Comparison of ENCODE assay signal across 1 cellular context in the genomic region with DNA sequence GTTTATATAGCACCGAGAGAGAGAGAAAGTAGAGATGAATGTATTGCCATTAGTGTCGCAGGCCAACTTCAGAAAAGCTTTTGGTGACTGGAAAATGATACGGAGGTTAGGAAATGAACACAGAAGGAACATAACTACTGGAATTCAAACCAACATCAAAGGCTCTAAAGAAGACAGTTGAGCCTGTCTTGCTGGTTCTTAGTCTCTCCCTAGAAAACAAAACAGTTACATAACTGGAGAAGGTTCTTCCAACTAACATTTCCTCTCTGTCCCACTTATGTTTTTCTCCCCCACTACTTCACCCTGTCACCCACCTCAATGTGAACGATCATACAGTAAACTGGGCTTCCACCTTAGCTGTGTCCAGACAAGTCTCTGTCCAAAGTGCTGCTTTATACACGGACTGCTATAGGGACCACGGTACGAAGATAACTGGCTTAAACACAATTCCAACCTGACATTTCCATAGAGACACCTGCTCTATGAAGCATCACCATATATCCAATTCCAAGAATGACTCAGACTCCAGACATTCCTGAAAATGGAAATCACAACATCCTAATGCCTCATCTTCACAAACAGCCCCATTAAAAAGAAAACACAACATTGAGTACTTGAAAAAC.
TF ChIP-seq lines count a peak whose summit lies in the region.

No MANE protein-coding gene starts in this region.

TF ChIP-seq in IMR-90, 13 proteins besides CTCF, POLR2A, EP300 and RAD21:
- TF ChIP-seq RFX5 (IDR thresholded peaks at IDR 0.05; ENCODE audit: low read depth, low read length): no peak
- TF ChIP-seq, protein P1, sequence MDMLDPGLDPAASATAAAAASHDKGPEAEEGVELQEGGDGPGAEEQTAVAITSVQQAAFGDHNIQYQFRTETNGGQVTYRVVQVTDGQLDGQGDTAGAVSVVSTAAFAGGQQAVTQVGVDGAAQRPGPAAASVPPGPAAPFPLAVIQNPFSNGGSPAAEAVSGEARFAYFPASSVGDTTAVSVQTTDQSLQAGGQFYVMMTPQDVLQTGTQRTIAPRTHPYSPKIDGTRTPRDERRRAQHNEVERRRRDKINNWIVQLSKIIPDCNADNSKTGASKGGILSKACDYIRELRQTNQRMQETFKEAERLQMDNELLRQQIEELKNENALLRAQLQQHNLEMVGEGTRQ (IDR thresholded peaks at IDR 0.05; ENCODE audit: low read depth, low read length): no peak
- no peak for TF ChIP-seq MAFK (IDR thresholded peaks at IDR 0.05; ENCODE audit: low read depth, low read length)
- TF ChIP-seq, protein P2, sequence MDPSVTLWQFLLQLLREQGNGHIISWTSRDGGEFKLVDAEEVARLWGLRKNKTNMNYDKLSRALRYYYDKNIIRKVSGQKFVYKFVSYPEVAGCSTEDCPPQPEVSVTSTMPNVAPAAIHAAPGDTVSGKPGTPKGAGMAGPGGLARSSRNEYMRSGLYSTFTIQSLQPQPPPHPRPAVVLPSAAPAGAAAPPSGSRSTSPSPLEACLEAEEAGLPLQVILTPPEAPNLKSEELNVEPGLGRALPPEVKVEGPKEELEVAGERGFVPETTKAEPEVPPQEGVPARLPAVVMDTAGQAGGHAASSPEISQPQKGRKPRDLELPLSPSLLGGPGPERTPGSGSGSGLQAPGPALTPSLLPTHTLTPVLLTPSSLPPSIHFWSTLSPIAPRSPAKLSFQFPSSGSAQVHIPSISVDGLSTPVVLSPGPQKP (IDR thresholded peaks at IDR 0.05; ENCODE audit: borderline replicate concordance, low read depth, low read length): no peak
- TF ChIP-seq RCOR1 (IDR thresholded peaks at IDR 0.05; ENCODE audit: insufficient replicate concordance, low read length): no peak
- no peak for TF ChIP-seq CHD1 (IDR thresholded peaks at IDR 0.05; ENCODE audit: low read depth, low read length)
- no peak for TF ChIP-seq SMC3 (IDR thresholded peaks at IDR 0.05; ENCODE audit: low read depth, low read length)
- TF ChIP-seq NFE2L2 (IDR thresholded peaks at IDR 0.05; ENCODE audit: low read depth, low read length): no peak
- TF ChIP-seq BHLHE40 (IDR thresholded peaks at IDR 0.05; ENCODE audit: low read depth, low read length): no peak
- TF ChIP-seq CEBPB (IDR thresholded peaks at IDR 0.05; ENCODE audit: low read depth, low read length): no peak
- no peak for TF ChIP-seq FOS (IDR thresholded peaks at IDR 0.05; ENCODE audit: low read depth, low read length)
- no peak for TF ChIP-seq MAZ (IDR thresholded peaks at IDR 0.05; ENCODE audit: borderline replicate concordance, low read depth, low read length)
- TF ChIP-seq MXI1 (IDR thresholded peaks at IDR 0.05; ENCODE audit: borderline replicate concordance, low read depth, low read length): no peak
TF ChIP-seq in IMR-90: peak in this region for 0.
